ENCODE assay signal across 8 cellular contexts in the genomic region with DNA sequence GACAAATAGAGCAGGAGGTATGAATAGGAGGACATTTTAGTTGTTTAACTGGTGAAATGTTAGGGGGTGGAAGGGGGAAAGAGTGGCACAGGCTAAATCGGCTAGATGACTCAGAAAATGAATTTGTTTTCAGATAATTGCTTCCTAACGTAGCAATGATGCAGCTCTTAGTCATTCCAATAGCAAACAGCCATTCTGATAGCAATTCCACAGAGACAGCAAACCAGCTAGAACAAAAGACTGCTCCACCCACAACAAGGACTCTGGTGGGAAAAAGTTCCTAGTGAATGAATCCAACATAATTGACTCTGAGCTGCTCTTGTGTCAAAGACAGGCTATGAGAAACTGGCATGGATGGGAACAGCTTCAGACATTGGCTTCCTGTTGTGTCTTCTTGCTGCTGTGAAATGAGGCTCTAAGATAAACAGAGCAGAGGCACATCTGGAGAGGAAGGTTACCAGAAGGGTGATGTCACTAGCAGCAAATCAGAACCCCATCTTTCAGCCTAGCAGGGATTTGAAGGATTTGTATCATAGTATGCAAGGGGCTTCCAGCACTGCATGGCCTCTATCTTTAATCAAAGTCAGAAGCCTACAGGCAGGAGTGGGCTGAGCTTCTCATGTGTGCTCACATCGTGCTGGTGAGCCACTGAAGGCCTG. TPM values are rescaled to one million over a fixed set of nuclear protein-coding genes. Genes with fewer than 3 reads are reported as not detected.
DNase-seq lines count a peak whose midpoint lies in the region; ATAC-seq and TF ChIP-seq lines count a peak whose summit lies in the region.

No MANE protein-coding gene starts in this region.

- no peaks in the 10 kb centered on the region for H3K9me3 Mint-ChIP-seq in activated CD8-positive, alpha-beta T cell treated with anti-CD3 and anti-CD28 coated beads for 36 hours
- no peaks in the 10 kb centered on the region for H3K9me3 Mint-ChIP-seq in stimulated activated memory B cell treated with anti-CD40 and anti-IgM and Interleukin-4, amounts not matched to agents 10 μg/mL and 1 μg/mL and 100 μg/mL, for 72 hours

- 35 to 46% (median 45%) methylated on average over 3 of the region's 3 CpGs for WGBS in heart left ventricle, 4 donors

- CTCF ChIA-PET in activated CD8-positive, alpha-beta T cell treated with anti-CD3 and anti-CD28 coated beads for 36 hours (lab: Charles Lee): interaction anchor here (3.3 kb wide), 1 partner anchor 16 kb away, joined by 25 read pairs; no protein-coding TSS in a partner anchor

- no peaks in the 10 kb centered on the region for H3K27me3 Mint-ChIP-seq in activated CD8-positive, alpha-beta T cell treated with anti-CD3 and anti-CD28 coated beads for 36 hours
- no peaks in the 10 kb centered on the region for H3K27me3 Mint-ChIP-seq in stimulated activated memory B cell treated with anti-CD40 and anti-IgM and Interleukin-4, amounts not matched to agents 10 μg/mL and 1 μg/mL and 100 μg/mL, for 72 hours

- no peaks in the 10 kb centered on the region for H3K27me3 ChIP-seq in heart left ventricle

- no peak overlapping the region for H3K4me3 Mint-ChIP-seq in activated CD8-positive, alpha-beta T cell treated with anti-CD3 and anti-CD28 coated beads for 36 hours
- H3K4me3 Mint-ChIP-seq in stimulated activated memory B cell treated with anti-CD40 and anti-IgM and Interleukin-4, amounts not matched to agents 10 μg/mL and 1 μg/mL and 100 μg/mL, for 72 hours: no peak overlapping the region

- peaks cover 4 to 54% (median 23%) of the 10 kb centered on the region in 12 donors for H3K4me1 ChIP-seq in heart left ventricle

- no peaks in the 10 kb centered on the region for H3K9me3 ChIP-seq in heart left ventricle

- POLR2A ChIA-PET in activated CD8-positive, alpha-beta T cell treated with anti-CD3 and anti-CD28 coated beads for 36 hours (lab: Charles Lee): interaction anchor here (1.5 kb wide), 1 partner anchor 11 kb away, joined by 3 read pairs; no protein-coding TSS in a partner anchor

- H3K4me1 Mint-ChIP-seq in activated CD8-positive, alpha-beta T cell treated with anti-CD3 and anti-CD28 coated beads for 36 hours (ENCODE audit: low read depth): peaks cover 13% of the 10 kb centered on the region
- no peaks in the 10 kb centered on the region for H3K4me1 Mint-ChIP-seq in stimulated activated memory B cell treated with anti-CD40 and anti-IgM and Interleukin-4, amounts not matched to agents 10 μg/mL and 1 μg/mL and 100 μg/mL, for 72 hours

- TF ChIP-seq CTCF in activated CD8-positive, alpha-beta T cell treated with anti-CD3 and anti-CD28 coated beads for 36 hours (IDR thresholded peaks at IDR 0.05): no peak
- no peak for TF ChIP-seq CTCF in heart left ventricle (IDR thresholded peaks at IDR 0.05)

- TF ChIP-seq POLR2A in heart left ventricle (IDR thresholded peaks at IDR 0.05): peak in 1 of 2 donors; percentile 47

- peak overlapping the region; percentile 56 to 85 (median 72) for H3K27ac ChIP-seq in heart left ventricle

- ATAC-seq in activated CD8-positive, alpha-beta T cell treated with anti-CD3 and anti-CD28 coated beads for 36 hours: peak; percentile 83
- ATAC-seq in heart left ventricle (peak; percentile 49 to 86 (median 79)), HG03460 (IDR thresholded peaks at IDR 0.05; ENCODE audit: unreplicated experiment) (no peak), GM19328 (IDR thresholded peaks at IDR 0.05; ENCODE audit: unreplicated experiment) (no peak)
- peak; percentile 45 for ATAC-seq in stimulated activated memory B cell treated with anti-CD40 and anti-IgM and Interleukin-4, amounts not matched to agents 10 μg/mL and 1 μg/mL and 100 μg/mL, for 72 hours

- no peaks in the 10 kb centered on the region for H3K36me3 ChIP-seq in heart left ventricle

- H3K36me3 Mint-ChIP-seq in activated CD8-positive, alpha-beta T cell treated with anti-CD3 and anti-CD28 coated beads for 36 hours (ENCODE audit: low read depth): no peaks in the 10 kb centered on the region
- H3K36me3 Mint-ChIP-seq in stimulated activated memory B cell treated with anti-CD40 and anti-IgM and Interleukin-4, amounts not matched to agents 10 μg/mL and 1 μg/mL and 100 μg/mL, for 72 hours: no peaks in the 10 kb centered on the region

- H3K27ac Mint-ChIP-seq in activated CD8-positive, alpha-beta T cell treated with anti-CD3 and anti-CD28 coated beads for 36 hours: peak overlapping the region; percentile 52
- H3K27ac Mint-ChIP-seq in stimulated activated memory B cell treated with anti-CD40 and anti-IgM and Interleukin-4, amounts not matched to agents 10 μg/mL and 1 μg/mL and 100 μg/mL, for 72 hours: no peak overlapping the region

- DNase-seq in activated effector memory CD4-positive, alpha-beta T cell treated with Interleukin-2 at 50 U/mL for 16 hours: peak; percentile 8
- no peak for DNase-seq in activated effector memory CD4-positive, alpha-beta T cell treated with anti-CD3 and anti-CD28 coated beads, Interleukin-2, amount 50 U/mL, for 16 hours
- peak; percentile 3 for DNase-seq in activated CD8-positive, alpha-beta T cell treated with anti-CD3 and anti-CD28 coated beads for 36 hours
- peak in 4 of 5 donors; percentile 25 to 56 (median 35) for DNase-seq in heart left ventricle
- no peak for DNase-seq in activated gamma-delta T cell (lab: John Stamatoyannopoulos, UW)

- intact Hi-C loops in activated CD8-positive, alpha-beta T cell treated with anti-CD3 and anti-CD28 coated beads for 36 hours (cut with micrococcal nuclease): no loop called here
- intact Hi-C loops in heart left ventricle (cut with DNase I): no loop called here

- no peak overlapping the region for H3K4me3 ChIP-seq in heart left ventricle

RNA-seq across cellular contexts. Expression of a gene that starts 28.1 kb away (rescaled TPM):
- total RNA-seq in activated CD8-positive, alpha-beta T cell treated with anti-CD3 and anti-CD28 coated beads for 36 hours: 1 to 10 TPM; 1.8 to 2.2 TPM
- 1 to 10 TPM in 6 of 9 donors, under 1 TPM in 3; 0.87 to 6.6 (median 1.6) TPM for total RNA-seq in heart left ventricle
- 1 to 10 TPM in 1 of 2 donors, under 1 TPM in 1; 0.80 to 4.9 TPM for polyA plus RNA-seq in heart left ventricle

RNA-seq across cellular contexts. Expression of a gene that starts 59.1 kb away (rescaled TPM):
- under 1 TPM; 0.36 to 0.81 TPM for total RNA-seq in activated CD8-positive, alpha-beta T cell treated with anti-CD3 and anti-CD28 coated beads for 36 hours
- under 1 TPM in 2 of 9 donors, not detected in 7; 0.29 to 0.59 TPM for total RNA-seq in heart left ventricle
- not detected for polyA plus RNA-seq in heart left ventricle

Comparison
In these comparisons a context has a peak if more than half of its experiments do, and no peak if none do; other contexts are left out.
1. DNase-seq: peak in activated effector memory CD4-positive, alpha-beta T cell treated with Interleukin-2 at 50 U/mL for 16 hours (single experiment), activated CD8-positive, alpha-beta T cell treated with anti-CD3 and anti-CD28 coated beads for 36 hours (single experiment) and heart left ventricle (4 of 5); none in activated effector memory CD4-positive, alpha-beta T cell treated with anti-CD3 and anti-CD28 coated beads, Interleukin-2, amount 50 U/mL, for 16 hours (single experiment) and activated gamma-delta T cell (single experiment).
2. ATAC-seq: peak in activated CD8-positive, alpha-beta T cell treated with anti-CD3 and anti-CD28 coated beads for 36 hours (single experiment), heart left ventricle (4 of 4) and stimulated activated memory B cell treated with anti-CD40 and anti-IgM and Interleukin-4, amounts not matched to agents 10 μg/mL and 1 μg/mL and 100 μg/mL, for 72 hours (single experiment); none in HG03460 (single experiment) and GM19328 (single experiment).